ENCODE assay signal across 30 cellular contexts in the genomic region with DNA sequence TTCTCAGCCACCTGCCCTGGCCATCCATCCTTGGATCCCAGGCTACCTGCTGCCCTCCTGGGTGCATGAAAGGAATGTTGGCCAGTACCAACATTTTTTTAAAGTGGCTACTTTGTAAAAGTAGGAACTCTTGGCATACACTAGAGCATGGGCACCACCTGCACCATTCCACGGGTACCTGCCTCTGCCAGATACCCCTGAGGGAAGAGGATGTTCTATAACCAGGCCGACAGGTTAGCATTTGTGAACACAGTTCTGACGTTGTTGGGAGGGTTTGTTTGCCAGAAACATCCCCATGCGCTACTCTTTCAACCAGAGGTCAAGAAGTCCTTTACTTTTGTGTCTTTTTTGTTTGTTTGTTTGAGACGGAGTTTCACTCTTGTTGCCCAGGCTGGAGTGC. TPM values are rescaled to one million over a fixed set of nuclear protein-coding genes. Genes with fewer than 3 reads are reported as not detected.
DNase-seq lines count a peak whose midpoint lies in the region; ATAC-seq and TF ChIP-seq lines count a peak whose summit lies in the region.
"Had no signal": no experiment of that assay in that cellular context is flagged by ENCODE, and none has a peak within 500 bp of the region (broad histone marks: within the 10 kb centered on the region; RNA-seq: fewer than 3 reads in every experiment).

No MANE protein-coding gene starts in this region.

- H3K27me3 Mint-ChIP-seq in activated T-helper 17 cell treated with anti-CD3 and anti-CD28 coated beads, Interleukin-2, amount 50 U/mL, for 72 hours, result no peaks in the 10 kb centered on the region
- no peaks in the 10 kb centered on the region for H3K27me3 Mint-ChIP-seq in Caco-2 (ENCODE audit: insufficient read depth, unreplicated experiment)
- H3K27me3 Mint-ChIP-seq: activated naive CD8-positive, alpha-beta T cell had no signal

- H3K36me3 ChIP-seq in gastroesophageal sphincter, result peaks cover 0 to 42% of the 10 kb centered on the region in 2 donors
- H3K36me3 ChIP-seq in Caco-2 (ENCODE audit: control insufficient read depth, insufficient read depth, low read length), result no peaks in the 10 kb centered on the region
- H3K36me3 ChIP-seq: transverse colon had no signal

- TF ChIP-seq EP300 in gastroesophageal sphincter (IDR thresholded peaks at IDR 0.05), result no peak

- CTCF ChIA-PET in Caco-2 (lab: Charles Lee), result no interaction called here

- intact Hi-C loops in Caco-2 (cut with micrococcal nuclease; ENCODE audit: unreplicated experiment), result no loop called here
- intact Hi-C loops in Right ventricle myocardium superior (cut with DNase I), result no loop called here

- no peaks in the 10 kb centered on the region for H3K27me3 ChIP-seq in gastroesophageal sphincter
- no peaks in the 10 kb centered on the region for H3K27me3 ChIP-seq in Caco-2 (replicated peaks; ENCODE audit: control insufficient read depth, insufficient read depth, low read length)
- H3K27me3 ChIP-seq: transverse colon had no signal

- H3K4me3 ChIP-seq in gastroesophageal sphincter (no peak overlapping the region), Caco-2 (ENCODE audit: low read depth, low read length) (no peak overlapping the region)
- H3K4me3 ChIP-seq: GM23248, K562, transverse colon had no signal

- DNase-seq in stimulated activated effector memory CD8-positive, alpha-beta T cell treated with anti-CD3 and anti-CD28 coated beads, Interleukin-12 subunit alpha, Interleukin-12 subunit beta, amount 100 ng/mL, for 72 hours (ENCODE audit: low spot score in 2 of 2), result no peak
- DNase-seq in Caco-2 (no peak), DMS53 (lab: John Stamatoyannopoulos, UW) (no peak), Right ventricle myocardium superior (no peak)
- DNase-seq: activated CD8-positive, alpha-beta memory T cell treated with anti-CD3 and anti-CD28 coated beads, Interleukin-2, amount 50 U/mL, for 48 hours; DMS79; effector memory CD4-positive, alpha-beta T cell; GF-D8; GM23248; kidney; MM.1S; NCI-H1417 treated with DMSO at 0.1 percent for 48 hours; NCI-H2081 treated with DMSO at 0.1 percent for 48 hours; OCI-M1; SHP77; stimulated activated CD4-positive, alpha-beta T cell treated with anti-CD3 and anti-CD28 coated beads, Interleukin-12 subunit alpha, Interleukin-12 subunit beta, amount 100 ng/mL, for 4 hours; stimulated activated CD4-positive, alpha-beta T cell treated with anti-CD3 and anti-CD28 coated beads, Interleukin-4, amount 100 ng/mL, for 24 hours; stimulated activated naive CD8-positive, alpha-beta T cell treated with anti-CD3 and anti-CD28 coated beads, Interleukin-15, Interleukin-2, amounts not matched to agents 100 U/mL and 50 U/mL, for 24 hours; T1000; transverse colon had no signal

- H3K36me3 Mint-ChIP-seq in activated T-helper 17 cell treated with anti-CD3 and anti-CD28 coated beads, Interleukin-2, amount 50 U/mL, for 72 hours (ENCODE audit: low read depth), result peaks cover 34% of the 10 kb centered on the region
- H3K36me3 Mint-ChIP-seq in stimulated activated effector memory CD8-positive, alpha-beta T cell treated with anti-CD3 and anti-CD28 coated beads, Interleukin-12 subunit alpha, Interleukin-12 subunit beta, amount 100 ng/mL, for 72 hours, result peaks cover 19% of the 10 kb centered on the region
- H3K36me3 Mint-ChIP-seq in Caco-2 (ENCODE audit: insufficient read depth, unreplicated experiment), result no peaks in the 10 kb centered on the region
- H3K36me3 Mint-ChIP-seq: WTC11 had no signal

- peak overlapping the region; percentile 26 for H3K27ac ChIP-seq in 22Rv1
- peak overlapping the region in 3 of 4 donors; percentile 85 to 90 (median 86) for H3K27ac ChIP-seq in gastroesophageal sphincter
- H3K27ac ChIP-seq: GM23248 had no signal

- 80 to 96% methylated on average over 4 of the region's 5 CpGs for WGBS in gastroesophageal sphincter (ENCODE audit: low coverage in 1 of 2), 2 donors

- no peak for ATAC-seq in activated T-helper 17 cell treated with anti-CD3 and anti-CD28 coated beads, Interleukin-2, amount 50 U/mL, for 72 hours (replicated peaks)
- no peak for ATAC-seq in gastroesophageal sphincter
- no peak for ATAC-seq in stimulated activated effector memory CD8-positive, alpha-beta T cell treated with anti-CD3 and anti-CD28 coated beads, Interleukin-12 subunit alpha, Interleukin-12 subunit beta, amount 100 ng/mL, for 72 hours
- no peak for ATAC-seq in GM18520 (IDR thresholded peaks at IDR 0.05; ENCODE audit: unreplicated experiment)
- ATAC-seq in Right ventricle myocardium superior (ENCODE audit: poor library complexity), result no peak
- ATAC-seq: K562; stimulated activated naive CD8-positive, alpha-beta T cell treated with anti-CD3 and anti-CD28 coated beads, Interleukin-15, Interleukin-2, amounts not matched to agents 100 U/mL and 50 U/mL, for 24 hours; WTC11 had no signal

- H3K9me3 ChIP-seq in gastroesophageal sphincter (no peaks in the 10 kb centered on the region), Caco-2 (no peaks in the 10 kb centered on the region)
- H3K9me3 ChIP-seq: transverse colon had no signal

- peak overlapping the region; percentile 66 for H3K27ac Mint-ChIP-seq in activated T-helper 17 cell treated with anti-CD3 and anti-CD28 coated beads, Interleukin-2, amount 50 U/mL, for 72 hours
- peak overlapping the region; percentile 33 for H3K27ac Mint-ChIP-seq in stimulated activated effector memory CD8-positive, alpha-beta T cell treated with anti-CD3 and anti-CD28 coated beads, Interleukin-12 subunit alpha, Interleukin-12 subunit beta, amount 100 ng/mL, for 72 hours
- H3K27ac Mint-ChIP-seq in Caco-2 (ENCODE audit: unreplicated experiment), result no peak overlapping the region
- H3K27ac Mint-ChIP-seq: activated naive CD8-positive, alpha-beta T cell; activated T-helper 2 cell treated with anti-CD3 and anti-CD28 coated beads, Interferon-gamma antibody, Interleukin-2, Interleukin-4, amounts not matched to agents 10 μg/mL and 5 μg/mL and 100 μg/mL, durations not matched to agents 14 hours and 24 hours and 36 hours; memory B cell; WTC11 had no signal

- TF ChIP-seq CTCF in 22Rv1 (IDR thresholded peaks at IDR 0.05) (no peak), gastroesophageal sphincter (IDR thresholded peaks at IDR 0.05) (no peak), Caco-2 (IDR thresholded peaks at IDR 0.05; ENCODE audit: insufficient read depth in 1 of 2, low read depth in 1 of 2, low read length in 1 of 2, severe bottlenecking in 1 of 2, unreplicated experiment in 1 of 2) (no peak)

- no peaks in the 10 kb centered on the region for H3K4me1 Mint-ChIP-seq in activated T-helper 17 cell treated with anti-CD3 and anti-CD28 coated beads, Interleukin-2, amount 50 U/mL, for 72 hours
- H3K4me1 Mint-ChIP-seq in stimulated activated effector memory CD8-positive, alpha-beta T cell treated with anti-CD3 and anti-CD28 coated beads, Interleukin-12 subunit alpha, Interleukin-12 subunit beta, amount 100 ng/mL, for 72 hours, result peaks cover 13% of the 10 kb centered on the region
- no peaks in the 10 kb centered on the region for H3K4me1 Mint-ChIP-seq in Caco-2 (ENCODE audit: low read depth, unreplicated experiment)
- H3K4me1 Mint-ChIP-seq: memory B cell had no signal

- peaks cover 14 to 64% (median 31%) of the 10 kb centered on the region in 3 donors for H3K4me1 ChIP-seq in gastroesophageal sphincter
- no peaks in the 10 kb centered on the region for H3K4me1 ChIP-seq in Caco-2

- no peak for TF ChIP-seq POLR2A in gastroesophageal sphincter (IDR thresholded peaks at IDR 0.05)

- H3K9me3 Mint-ChIP-seq in activated T-helper 17 cell treated with anti-CD3 and anti-CD28 coated beads, Interleukin-2, amount 50 U/mL, for 72 hours, result no peaks in the 10 kb centered on the region
- no peaks in the 10 kb centered on the region for H3K9me3 Mint-ChIP-seq in stimulated activated effector memory CD8-positive, alpha-beta T cell treated with anti-CD3 and anti-CD28 coated beads, Interleukin-12 subunit alpha, Interleukin-12 subunit beta, amount 100 ng/mL, for 72 hours
- H3K9me3 Mint-ChIP-seq in Caco-2 (ENCODE audit: unreplicated experiment), result no peaks in the 10 kb centered on the region
- H3K9me3 Mint-ChIP-seq: activated T-helper 2 cell treated with anti-CD3 and anti-CD28 coated beads, Interferon-gamma antibody, Interleukin-2, Interleukin-4, amounts not matched to agents 10 μg/mL and 5 μg/mL and 100 μg/mL, durations not matched to agents 14 hours and 24 hours and 36 hours; memory B cell had no signal

- no peak overlapping the region for H3K4me3 Mint-ChIP-seq in activated T-helper 17 cell treated with anti-CD3 and anti-CD28 coated beads, Interleukin-2, amount 50 U/mL, for 72 hours
- H3K4me3 Mint-ChIP-seq in stimulated activated effector memory CD8-positive, alpha-beta T cell treated with anti-CD3 and anti-CD28 coated beads, Interleukin-12 subunit alpha, Interleukin-12 subunit beta, amount 100 ng/mL, for 72 hours, result no peak overlapping the region
- no peak overlapping the region for H3K4me3 Mint-ChIP-seq in Caco-2 (ENCODE audit: unreplicated experiment)
- H3K4me3 Mint-ChIP-seq: activated naive CD8-positive, alpha-beta T cell; memory B cell; WTC11 had no signal

- no TSS peak for BruUV-seq in Caco-2 (replicated peaks; lab: Mats Ljungman, UMichigan)

- POLR2A ChIA-PET in Caco-2 (lab: Charles Lee), result no interaction called here

RNA-seq across cellular contexts. Expression of gene EVA1C, which starts 43.0 kb away (rescaled TPM):
- 10 to 100 TPM in 1 of 2 donors, 1 to 10 TPM in 1; 10.0 to 13.1 TPM for total RNA-seq in activated T-helper 17 cell treated with anti-CD3 and anti-CD28 coated beads, Interleukin-2, amount 50 U/mL, for 72 hours
- total RNA-seq in gastroesophageal sphincter (10 to 100 TPM; 43.1 to 71.4 (median 51.1) TPM), Caco-2 (2022) (not detected in 2 replicates), Right ventricle myocardium superior (12.9 TPM)
- total RNA-seq: astrocyte had no signal
